8 cellular contexts compared by ENCODE assay signal in the genomic region with DNA sequence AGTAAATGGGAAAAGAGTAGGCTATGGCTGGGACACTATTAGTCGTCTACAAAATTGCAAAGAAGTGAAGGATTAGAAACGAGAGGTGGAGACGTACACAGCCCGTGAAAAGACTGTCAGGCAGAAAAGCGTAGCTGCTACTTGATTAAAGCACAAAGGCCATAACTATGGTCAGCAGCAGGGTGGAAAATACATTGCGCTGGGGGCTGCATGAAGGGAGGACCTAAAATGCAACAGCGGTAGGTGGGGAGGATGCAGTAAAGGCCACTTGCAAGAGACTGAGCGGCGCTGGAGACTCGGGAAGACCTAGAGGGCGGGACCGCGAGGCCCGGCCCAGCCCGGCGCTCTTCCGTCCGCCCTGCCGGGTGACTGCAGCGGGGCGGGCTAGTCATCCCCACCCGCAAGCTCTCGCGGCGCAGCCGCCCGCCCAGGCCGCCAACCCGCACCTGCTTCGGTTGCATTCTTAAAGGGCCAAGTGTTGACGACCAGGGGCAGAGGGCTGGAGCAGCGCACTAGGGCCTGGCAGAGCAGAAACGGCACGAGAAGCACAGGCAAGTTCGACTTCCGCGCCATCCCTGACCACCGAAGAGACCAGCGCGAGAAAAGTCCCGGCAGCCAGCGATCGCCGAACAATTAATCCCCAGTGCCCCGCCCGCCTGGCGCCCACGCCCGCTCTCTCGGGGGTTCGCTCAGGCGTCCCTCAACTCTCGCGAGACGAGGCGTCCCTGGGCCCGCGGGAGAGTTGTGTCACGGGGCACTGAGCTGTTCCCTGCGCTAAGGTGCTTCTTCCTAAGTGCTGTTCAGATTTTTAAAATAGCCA. TPM values are rescaled to one million over a fixed set of nuclear protein-coding genes. Genes with fewer than 3 reads are reported as not detected.
DNase-seq lines count a peak whose midpoint lies in the region; FAIRE-seq and TF ChIP-seq lines count a peak whose summit lies in the region.

A gene (minus strand): TSS at position 635 of the 820 bp plus-strand sequence. CDS start 62 bp downstream, at position 573.

- H3K4me3 Mint-ChIP-seq in activated naive CD4-positive, alpha-beta T cell treated with anti-CD3 and anti-CD28 coated beads for 36 hours: peak within 1 kb of the TSS; percentile 93

- peak within 1 kb of the TSS; percentile 95 for H3K27ac ChIP-seq in MM.1S (ENCODE audit: low read length)
- H3K27ac ChIP-seq in neutrophil: peak within 1 kb of the TSS; percentile 90
- peak within 1 kb of the TSS; percentile 93 for H3K27ac ChIP-seq in substantia nigra (ENCODE audit: low read depth, low read length, poor library complexity, severe bottlenecking)

- CTCF ChIA-PET in activated naive CD4-positive, alpha-beta T cell treated with anti-CD3 and anti-CD28 coated beads for 36 hours (lab: Charles Lee): interaction anchor here (0.7 to 2.3 kb wide), 4 partner anchors 8 to 192 kb away, joined by 3 to 9 read pairs (median 6); no protein-coding TSS in a partner anchor

- H3K9me3 ChIP-seq in HAP-1: no peaks in the 10 kb centered on the region
- H3K9me3 ChIP-seq in MM.1S (replicated peaks; ENCODE audit: insufficient read depth, low read length): no peaks in the 10 kb centered on the region
- H3K9me3 ChIP-seq in neutrophil: no peaks in the 10 kb centered on the region

- H3K27ac Mint-ChIP-seq in activated naive CD4-positive, alpha-beta T cell treated with anti-CD3 and anti-CD28 coated beads for 36 hours: peak within 1 kb of the TSS; percentile 96

- H2AFZ ChIP-seq in MM.1S (ENCODE audit: low read length): peak within 1 kb of the TSS; percentile 72

- H3K36me3 Mint-ChIP-seq in activated naive CD4-positive, alpha-beta T cell treated with anti-CD3 and anti-CD28 coated beads for 36 hours (ENCODE audit: low read depth): peaks cover 13% of the 10 kb centered on the region

- H3K27me3 ChIP-seq in HAP-1 (ENCODE audit: low read depth) (no peaks in the 10 kb centered on the region), MM.1S (replicated peaks; ENCODE audit: insufficient read depth, low read length) (no peaks in the 10 kb centered on the region), neutrophil (no peaks in the 10 kb centered on the region)

- no peaks in the 10 kb centered on the region for H3K27me3 Mint-ChIP-seq in activated naive CD4-positive, alpha-beta T cell treated with anti-CD3 and anti-CD28 coated beads for 36 hours (ENCODE audit: low read depth)

- no peaks in the 10 kb centered on the region for H3K9me2 ChIP-seq in MM.1S (replicated peaks; ENCODE audit: insufficient read depth, low read length)

- no peaks in the 10 kb centered on the region for H4K20me1 ChIP-seq in MM.1S (ENCODE audit: insufficient read depth, low read length)

- in situ Hi-C loops in HAP-1 (cut with MboI; ENCODE audit: low sequenced_read_pairs): no loop called here
- in situ Hi-C loops in SK-MEL-5 (cut with HindIII; ENCODE audit: low pct_unique_long_range_greater_than_20kb, low sequenced_read_pairs): no loop called here

- no peaks in the 10 kb centered on the region for H3K9me3 Mint-ChIP-seq in activated naive CD4-positive, alpha-beta T cell treated with anti-CD3 and anti-CD28 coated beads for 36 hours

- peak within 1 kb of the TSS; percentile 85 for H3K9ac ChIP-seq in MM.1S (ENCODE audit: low read length)

- DNase-seq in HAP-1 (ENCODE audit: low spot score in 2 of 2) (peak; percentile 88 to 97), MM.1S (peak; percentile 97), SK-MEL-5 (ENCODE audit: low read depth, low spot score) (peak; percentile 96), frontal cortex (ENCODE audit: low spot score in 2 of 2) (peak; percentile 88 to 93), substantia nigra (lab: John Stamatoyannopoulos, UW) (peak; percentile 65 to 97 (median 91))
- peak; percentile 98 for DNase-seq in activated naive CD4-positive, alpha-beta T cell treated with anti-CD3 and anti-CD28 coated beads for 36 hours

- H3K36me3 ChIP-seq in HAP-1 (replicated peaks): peaks cover 5% of the 10 kb centered on the region; the same call in 1 of the 2 replicates
- H3K36me3 ChIP-seq in MM.1S (replicated peaks; ENCODE audit: insufficient read depth, low read length): no peaks in the 10 kb centered on the region
- H3K36me3 ChIP-seq in neutrophil: peaks cover 13% of the 10 kb centered on the region

- no peaks in the 10 kb centered on the region for H3K79me2 ChIP-seq in MM.1S (ENCODE audit: low read length)

- H3K4me1 ChIP-seq in HAP-1 (peaks cover 21% of the 10 kb centered on the region), MM.1S (ENCODE audit: low read length) (peaks cover 9% of the 10 kb centered on the region), neutrophil (ENCODE audit: control insufficient read depth in 1 of 2, insufficient read depth in 1 of 2, low read depth in 1 of 2, low read length in 1 of 2) (peaks cover 26% of the 10 kb centered on the region in 2 experiments)

- peak; percentile 80 for FAIRE-seq in G401.6 (lab: Jason Lieb, UNC)
- no peak for FAIRE-seq in frontal cortex (lab: Jason Lieb, UNC)

- H3K4me1 Mint-ChIP-seq in activated naive CD4-positive, alpha-beta T cell treated with anti-CD3 and anti-CD28 coated beads for 36 hours (ENCODE audit: low read depth): peaks cover 25% of the 10 kb centered on the region

- H3F3A ChIP-seq in MM.1S (ENCODE audit: insufficient read depth, low read length): peaks cover 17% of the 10 kb centered on the region

- peak within 1 kb of the TSS; percentile 91 for H3K4me2 ChIP-seq in MM.1S (ENCODE audit: low read depth, low read length)

- TF ChIP-seq CTCF in MM.1S (IDR thresholded peaks at IDR 0.05; ENCODE audit: low read length) (no peak), neutrophil (IDR thresholded peaks at IDR 0.05) (no peak)

- H3K4me3 ChIP-seq in HAP-1 (peak within 1 kb of the TSS; percentile 60), MM.1S (ENCODE audit: low read length) (peak within 1 kb of the TSS; percentile 86), neutrophil (ENCODE audit: low read depth in 1 of 2, low read length in 1 of 2) (peak within 1 kb of the TSS; percentile 77 to 79)

- intact Hi-C loops in activated naive CD4-positive, alpha-beta T cell treated with anti-CD3 and anti-CD28 coated beads for 36 hours (cut with micrococcal nuclease): loop anchor here (1.0 to 5.0 kb wide), 6 partner anchors 39 to 1247 kb away; a partner anchor contains a TSS

RNA-seq across cellular contexts. Expression of the gene that starts here (rescaled TPM):
- total RNA-seq in SK-MEL-5 (2014; rRNA removed; shearing (Covaris generic)): 169 and 203 TPM in 2 replicates
- 214 and 216 TPM in 2 replicates for polyA plus RNA-seq in SK-MEL-5 (2015; cell fraction: cytosol; rRNA removed)
- polyA plus RNA-seq in SK-MEL-5 (2015; cell fraction: nucleus; rRNA removed): 52.2 and 54.4 TPM in 2 replicates
- total RNA-seq in activated naive CD4-positive, alpha-beta T cell treated with anti-CD3 and anti-CD28 coated beads for 36 hours: 10 to 100 TPM; 14.4 to 18.0 TPM
- total RNA-seq in frontal cortex: 8.2 TPM

Comparison
In these comparisons a context has a peak if more than half of its experiments do, and no peak if none do; other contexts are left out.
1. Peak in every context shown above with its lines: DNase-seq, H3K4me3 ChIP-seq and H3K27ac ChIP-seq.